In genomic region chr4:117001077-117001476, GRCh38 we compare ENCODE assay signal across 16 cellular contexts.
A peak's percentile ranks its signal among the peaks of the same experiment; 100 is the strongest.
DNase-seq lines count a peak whose midpoint lies in the region; ATAC-seq, FAIRE-seq and TF ChIP-seq lines count a peak whose summit lies in the region.
"Had no signal": no experiment of that assay in that cellular context is flagged by ENCODE, and none has a peak within 500 bp of the region (broad histone marks: within the 10 kb centered on the region; RNA-seq: fewer than 3 reads in every experiment).

No MANE protein-coding gene starts in this region.

- no peak for TF ChIP-seq POLR2A in gastroesophageal sphincter (IDR thresholded peaks at IDR 0.05)

- no peaks in the 10 kb centered on the region for H3K9me3 ChIP-seq in gastroesophageal sphincter
- H3K9me3 ChIP-seq: lower lobe of right lung had no signal

- H3K4me1 ChIP-seq in gastroesophageal sphincter, result no peaks in the 10 kb centered on the region
- H3K4me1 ChIP-seq: lower lobe of right lung had no signal

- H3K36me3 ChIP-seq in gastroesophageal sphincter, result no peaks in the 10 kb centered on the region
- H3K36me3 ChIP-seq: cardiac muscle cell, lower lobe of right lung had no signal

- H3K4me3 Mint-ChIP-seq in type B pancreatic cell, result no peak overlapping the region
- H3K4me3 Mint-ChIP-seq: HFFc6 had no signal

- no peak overlapping the region for H3K4me3 ChIP-seq in gastroesophageal sphincter
- H3K4me3 ChIP-seq: cardiac muscle cell, lower lobe of right lung had no signal

- ATAC-seq in GM19043 (IDR thresholded peaks at IDR 0.05; ENCODE audit: low read depth, unreplicated experiment) (peak; percentile 67), HG02981 (IDR thresholded peaks at IDR 0.05; ENCODE audit: unreplicated experiment) (peak; percentile 56), gastroesophageal sphincter (no peak)
- ATAC-seq: lower lobe of right lung had no signal

- DNase-seq in D721Med (ENCODE audit: insufficient read length, low spot score) (no peak), NCI-H82 treated with DMSO at 0.1 percent for 48 hours (lab: John Stamatoyannopoulos, UW; ENCODE audit: unreplicated experiment) (peak; percentile 56), type B pancreatic cell (ENCODE audit: extremely low spot score, unreplicated experiment) (no peak), DMS153 (lab: John Stamatoyannopoulos, UW) (no peak)
- no peak for DNase-seq in activated CD4-positive, alpha-beta T cell treated with anti-CD3 and anti-CD28 coated beads, Interleukin-2, amount 50 U/mL, for 1 hour
- DNase-seq: activated effector memory CD4-positive, alpha-beta T cell treated with anti-CD3 and anti-CD28 coated beads, Interleukin-2, amount 50 U/mL, for 16 hours; DMS79 treated with DMSO at 0.1 percent for 48 hours; HFFc6; IMR-90; lower lobe of right lung; NCI-H1436; SW 1271 had no signal

- TF ChIP-seq CTCF in D721Med (IDR thresholded peaks at IDR 0.05; ENCODE audit: insufficient read depth, missing control alignments), result no peak
- TF ChIP-seq CTCF in gastroesophageal sphincter (IDR thresholded peaks at IDR 0.05), result no peak
- no peak for TF ChIP-seq CTCF in type B pancreatic cell (conservative IDR thresholded peaks at IDR 0.05)

- no peak overlapping the region for H3K27ac ChIP-seq in gastroesophageal sphincter
- H3K27ac ChIP-seq: cardiac muscle cell, lower lobe of right lung had no signal

- WGBS in gastroesophageal sphincter (ENCODE audit: low coverage in 1 of 2), 2 donors, result 74 to 94% methylated on average over 4 to 7 of the region's 8 CpGs

- no peak overlapping the region for H3K27ac Mint-ChIP-seq in type B pancreatic cell
- H3K27ac Mint-ChIP-seq: HFFc6 had no signal

- H3K27me3 Mint-ChIP-seq in type B pancreatic cell, result no peaks in the 10 kb centered on the region

- H3K9me3 Mint-ChIP-seq in type B pancreatic cell, result no peaks in the 10 kb centered on the region

- TF ChIP-seq EP300 in gastroesophageal sphincter (IDR thresholded peaks at IDR 0.05), result no peak

- peak; percentile 84 for FAIRE-seq in D721Med (lab: Jason Lieb, UNC)

- H3K4me1 Mint-ChIP-seq in type B pancreatic cell (ENCODE audit: unreplicated experiment), result no peaks in the 10 kb centered on the region

- H3K36me3 Mint-ChIP-seq in type B pancreatic cell, result no peaks in the 10 kb centered on the region

- no peaks in the 10 kb centered on the region for H3K27me3 ChIP-seq in gastroesophageal sphincter
- H3K27me3 ChIP-seq: cardiac muscle cell had no signal
